Comparison of ENCODE assay signal across 8 cellular contexts in the genomic region with DNA sequence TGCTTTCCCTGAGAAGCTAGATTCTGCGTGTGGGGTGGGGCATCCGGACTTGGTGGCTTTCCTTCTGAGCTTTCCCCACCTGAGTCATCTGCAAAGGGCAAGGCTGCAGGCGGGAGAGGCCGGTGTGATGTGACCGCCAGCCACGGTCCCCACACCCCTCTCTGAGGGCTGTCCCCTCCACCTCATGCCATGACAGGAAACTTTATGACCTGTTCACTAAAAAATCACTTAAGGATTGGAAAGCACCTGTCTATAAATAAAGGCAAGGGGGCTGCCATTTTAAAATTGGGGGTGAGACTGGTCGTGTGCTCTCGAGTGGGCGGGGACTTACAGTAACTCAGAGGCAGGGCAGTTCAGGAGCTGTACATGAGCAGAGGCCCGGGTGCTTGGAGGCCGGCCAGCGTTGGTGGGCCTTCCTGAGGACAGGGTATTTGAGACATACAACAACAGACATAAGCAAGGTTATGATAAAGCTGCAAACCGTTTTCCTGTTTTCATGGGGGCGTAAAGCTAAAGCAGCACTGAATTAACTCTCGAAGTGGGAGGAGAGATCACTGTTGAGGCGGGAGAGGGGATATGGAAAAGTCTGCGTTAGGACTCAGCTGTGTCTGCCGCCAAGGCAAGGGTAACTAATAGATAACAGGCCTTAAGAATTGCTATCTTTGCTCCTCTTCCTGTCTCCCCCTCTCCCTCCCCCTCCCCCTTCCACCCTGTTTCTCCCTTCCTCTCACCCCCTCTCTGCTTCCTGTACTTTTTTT. TPM values are rescaled to one million over a fixed set of nuclear protein-coding genes. Genes with fewer than 3 reads are reported as not detected.
DNase-seq lines count a peak whose midpoint lies in the region; ATAC-seq and TF ChIP-seq lines count a peak whose summit lies in the region.

No MANE protein-coding gene starts in this region.

- ATAC-seq in GM19351 (IDR thresholded peaks at IDR 0.05; ENCODE audit: unreplicated experiment) (peak; percentile 56), HG03558 (IDR thresholded peaks at IDR 0.05; ENCODE audit: extremely low read depth, unreplicated experiment) (peak; percentile 35), upper lobe of left lung (ENCODE audit: low FRiP score in 2 of 2) (no peak)

- TF ChIP-seq CTCF in dorsolateral prefrontal cortex (IDR thresholded peaks at IDR 0.05 in 54 of 56, conservative IDR thresholded peaks at IDR 0.05 in 2 of 56; ENCODE audit: low read depth in 1 of 56, partially characterized antibody in 56 of 56) (no peak), neutrophil (IDR thresholded peaks at IDR 0.05) (no peak), upper lobe of left lung (IDR thresholded peaks at IDR 0.05) (no peak)

- peaks cover 84% of the 10 kb centered on the region for H3K4me1 Mint-ChIP-seq in activated CD4-positive, alpha-beta T cell treated with anti-CD3 and anti-CD28 coated beads, Interleukin-2, amount 10 ng/mL, durations not matched to agents 24 days and 14 days

- H3K27ac ChIP-seq in dorsolateral prefrontal cortex (peak overlapping the region in 37 of 59 donors; percentile 4 to 78 (median 54)), neutrophil (peak overlapping the region; percentile 83), upper lobe of left lung (peak overlapping the region; percentile 78 to 89 (median 84))

- TF ChIP-seq EP300 in upper lobe of left lung (IDR thresholded peaks at IDR 0.05) = no peak

- H3K9me3 ChIP-seq in neutrophil = no peaks in the 10 kb centered on the region
- no peaks in the 10 kb centered on the region for H3K9me3 ChIP-seq in upper lobe of left lung

- H3K27me3 Mint-ChIP-seq in activated CD4-positive, alpha-beta T cell treated with anti-CD3 and anti-CD28 coated beads, Interleukin-2, amount 10 ng/mL, durations not matched to agents 24 days and 14 days = no peaks in the 10 kb centered on the region

- WGBS in upper lobe of left lung, 2 donors = 26 to 32% methylated on average over 17 to 18 of the region's 18 CpGs

- peak overlapping the region; percentile 84 for H3K4me3 Mint-ChIP-seq in activated CD4-positive, alpha-beta T cell treated with anti-CD3 and anti-CD28 coated beads, Interleukin-2, amount 10 ng/mL, durations not matched to agents 24 days and 14 days

- TF ChIP-seq POLR2A in upper lobe of left lung (IDR thresholded peaks at IDR 0.05) = no peak

- H3K36me3 ChIP-seq in neutrophil (no peaks in the 10 kb centered on the region), upper lobe of left lung (no peaks in the 10 kb centered on the region)

- intact Hi-C loops in activated CD4-positive, alpha-beta T cell treated with anti-CD3 and anti-CD28 coated beads, Interleukin-2, amount 10 ng/mL, durations not matched to agents 24 days and 14 days (cut with micrococcal nuclease) = loop anchor here (1.0 to 10.0 kb wide), 3 partner anchors 19 to 1167 kb away; a partner anchor contains a TSS
- intact Hi-C loops in dorsolateral prefrontal cortex (cut with DNase I) = loop anchor here in 1 of 2 donors (5.0 kb wide), 1 partner anchor 45 kb away; the partner anchor contains the start of gene SERPINB9

- H3K27me3 ChIP-seq in dorsolateral prefrontal cortex (no peaks in the 10 kb centered on the region), neutrophil (no peaks in the 10 kb centered on the region), upper lobe of left lung (no peaks in the 10 kb centered on the region)

- peak overlapping the region in 3 of 59 donors; percentile 0 to 23 (median 15) for H3K4me3 ChIP-seq in dorsolateral prefrontal cortex
- H3K4me3 ChIP-seq in neutrophil (ENCODE audit: low read depth in 1 of 2, low read length in 1 of 2) = peak overlapping the region; percentile 41 to 45
- peak overlapping the region in 2 of 4 donors; percentile 9 to 20 for H3K4me3 ChIP-seq in upper lobe of left lung

- H3K27ac Mint-ChIP-seq in activated CD4-positive, alpha-beta T cell treated with anti-CD3 and anti-CD28 coated beads, Interleukin-2, amount 10 ng/mL, durations not matched to agents 24 days and 14 days = peak overlapping the region; percentile 98

- peaks cover 1% of the 10 kb centered on the region for H3K9me3 Mint-ChIP-seq in activated CD4-positive, alpha-beta T cell treated with anti-CD3 and anti-CD28 coated beads, Interleukin-2, amount 10 ng/mL, durations not matched to agents 24 days and 14 days

- H3K36me3 Mint-ChIP-seq in activated CD4-positive, alpha-beta T cell treated with anti-CD3 and anti-CD28 coated beads, Interleukin-2, amount 10 ng/mL, durations not matched to agents 24 days and 14 days (ENCODE audit: low read depth) = peaks cover 18% of the 10 kb centered on the region

- peaks cover 62 to 71% of the 10 kb centered on the region in 2 experiments for H3K4me1 ChIP-seq in neutrophil (ENCODE audit: control insufficient read depth in 1 of 2, insufficient read depth in 1 of 2, low read depth in 1 of 2, low read length in 1 of 2)
- H3K4me1 ChIP-seq in upper lobe of left lung = peaks cover 45 to 56% (median 54%) of the 10 kb centered on the region in 4 donors

- peak; percentile 46 for DNase-seq in 8988T
- DNase-seq in activated CD4-positive, alpha-beta T cell treated with anti-CD3 and anti-CD28 coated beads, Interleukin-2, amount 10 ng/mL, durations not matched to agents 24 days and 14 days = peak; percentile 93
- DNase-seq in dorsolateral prefrontal cortex = no peak
- DNase-seq in upper lobe of left lung = peak in 1 of 2 donors; percentile 88
- DNase-seq in NCI-H128 (lab: John Stamatoyannopoulos, UW; ENCODE audit: unreplicated experiment) = no peak

RNA-seq across cellular contexts. Expression of gene SERPINB1, which starts 16.1 kb away (rescaled TPM):
- total RNA-seq in activated CD4-positive, alpha-beta T cell treated with anti-CD3 and anti-CD28 coated beads, Interleukin-2, amount 10 ng/mL, durations not matched to agents 24 days and 14 days = 76.1 and 79.9 TPM in 2 replicates
- total RNA-seq in dorsolateral prefrontal cortex (10 to 100 TPM in 86 of 120 experiments, 1 to 10 TPM in 34; 5.2 to 34.5 (median 12.1) TPM), upper lobe of left lung (100 to 1,000 TPM in 4 of 6 donors, 10 to 100 TPM in 2; 56.6 to 184 (median 102) TPM)

RNA-seq across cellular contexts. Expression of gene SERPINB9, which starts 45.4 kb away (rescaled TPM):
- 81.3 and 83.8 TPM in 2 replicates for total RNA-seq in activated CD4-positive, alpha-beta T cell treated with anti-CD3 and anti-CD28 coated beads, Interleukin-2, amount 10 ng/mL, durations not matched to agents 24 days and 14 days
- total RNA-seq in dorsolateral prefrontal cortex (10 to 100 TPM in 114 of 120 experiments, 1 to 10 TPM in 6; 8.0 to 22.0 (median 14.4) TPM), upper lobe of left lung (10 to 100 TPM in 2 of 6 donors, 1 to 10 TPM in 4; 7.7 to 14.0 (median 9.3) TPM)

Comparison
In these comparisons a context has a peak if more than half of its experiments do, and no peak if none do; other contexts are left out.
1. DNase-seq: peak in 8988T (single experiment) and activated CD4-positive, alpha-beta T cell treated with anti-CD3 and anti-CD28 coated beads, Interleukin-2, amount 10 ng/mL, durations not matched to agents 24 days and 14 days (single experiment); none in dorsolateral prefrontal cortex (0 of 10) and NCI-H128 (single experiment).
2. ATAC-seq: peak in GM19351 (single experiment) and HG03558 (single experiment); none in upper lobe of left lung (0 of 2).
3. Peak in every context shown above with its lines, with median percentiles within 50 percentile points of each other: H3K27ac ChIP-seq.